Comparison of ENCODE assay signal across 8 cellular contexts in the genomic region with DNA sequence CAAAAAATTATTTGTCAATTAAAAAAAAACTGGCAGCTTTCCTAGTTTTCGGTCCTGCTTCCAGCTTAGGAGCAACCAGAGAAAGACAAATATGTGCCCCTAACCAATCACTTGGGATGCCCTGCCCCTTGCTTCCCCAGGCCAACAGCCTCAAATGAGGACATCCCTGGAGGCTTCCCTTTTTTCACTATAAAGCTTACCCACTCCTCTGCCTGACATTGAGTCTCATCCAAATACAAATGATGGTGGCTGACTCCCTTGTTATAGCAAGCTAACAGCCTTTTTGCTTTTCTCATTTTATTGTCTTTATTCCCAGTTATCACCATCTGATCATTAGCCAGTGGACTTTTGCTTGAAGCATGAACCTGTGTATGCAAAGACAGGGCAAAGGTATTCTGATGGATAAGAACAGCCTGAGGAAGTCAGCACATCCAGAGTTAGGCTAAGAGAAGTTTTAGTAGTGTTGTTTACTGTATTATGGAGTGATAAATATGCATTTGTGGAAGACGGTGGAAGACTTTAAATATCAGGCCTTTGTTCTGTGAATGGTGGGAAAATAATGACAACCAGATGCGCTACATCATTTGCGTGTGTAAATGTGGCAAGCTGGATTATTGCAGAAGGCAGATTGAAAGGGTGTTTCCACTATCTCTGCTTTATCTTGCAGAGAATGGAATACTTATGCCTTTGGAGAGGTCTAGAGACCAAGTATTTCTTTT. TPM values are rescaled to one million over a fixed set of nuclear protein-coding genes. Genes with fewer than 3 reads are reported as not detected.
A peak's percentile ranks its signal among the peaks of the same experiment; 100 is the strongest.
DNase-seq lines count a peak whose midpoint lies in the region; ATAC-seq and TF ChIP-seq lines count a peak whose summit lies in the region.

No MANE protein-coding gene starts in this region.

- H3K27me3 ChIP-seq in GM23338 (ENCODE audit: insufficient read depth), result no peaks in the 10 kb centered on the region

- no peaks in the 10 kb centered on the region for H3K9me3 Mint-ChIP-seq in GM23338
- H3K9me3 Mint-ChIP-seq in activated CD8-positive, alpha-beta T cell treated with anti-CD3 and anti-CD28 coated beads for 36 hours, result no peaks in the 10 kb centered on the region

- no peak overlapping the region for H3K27ac Mint-ChIP-seq in GM23338
- peak overlapping the region; percentile 47 for H3K27ac Mint-ChIP-seq in activated CD8-positive, alpha-beta T cell treated with anti-CD3 and anti-CD28 coated beads for 36 hours

- H3K4me2 ChIP-seq in GM23338, result peak overlapping the region; percentile 90

- WGBS in mesodermal cell (ENCODE audit: insufficient coverage in 2 of 2), 2 experiments, result 95 to 98% methylated on average over 4 of the region's 4 CpGs

- H3K27ac ChIP-seq in GM23338 (ENCODE audit: low read depth), result 0 out of 2 replicates have a peak overlapping the region, but pooled peaks have one; percentile 91
- H3K27ac ChIP-seq in mesodermal cell (ENCODE audit: low read depth, low read length, severe bottlenecking), result no peak overlapping the region

- POLR2A ChIA-PET in activated CD8-positive, alpha-beta T cell treated with anti-CD3 and anti-CD28 coated beads for 36 hours (lab: Charles Lee), result interaction anchor here (0.6 to 10.5 kb wide), 4 partner anchors 17 to 106 kb away, joined by 3 to 328 read pairs (median 3); partner anchors contain the start of gene MYO1G

- DNase-seq in AG10803 (ENCODE audit: low read depth) (peak; percentile 36), GM23338 (ENCODE audit: low spot score) (no peak), pons (ENCODE audit: low spot score) (no peak), HPDE6-E6E7 (ENCODE audit: extremely low spot score) (no peak)
- no peak for DNase-seq in activated CD8-positive, alpha-beta T cell treated with anti-CD3 and anti-CD28 coated beads for 36 hours

- peaks cover 29% of the 10 kb centered on the region for H3K79me2 ChIP-seq in GM23338 (replicated peaks; ENCODE audit: insufficient read depth)

- ATAC-seq in GM23338 (no peak), GM18861 (IDR thresholded peaks at IDR 0.05; ENCODE audit: unreplicated experiment) (no peak), HG03460 (IDR thresholded peaks at IDR 0.05; ENCODE audit: unreplicated experiment) (no peak)
- ATAC-seq in activated CD8-positive, alpha-beta T cell treated with anti-CD3 and anti-CD28 coated beads for 36 hours, result no peak

- TF ChIP-seq CTCF in AG10803 (conservative IDR thresholded peaks at IDR 0.05; ENCODE audit: low read length) (no peak), GM23338 (conservative IDR thresholded peaks at IDR 0.05; ENCODE audit: low read depth in 2 of 2) (no peak)
- no peak for TF ChIP-seq CTCF in activated CD8-positive, alpha-beta T cell treated with anti-CD3 and anti-CD28 coated beads for 36 hours (IDR thresholded peaks at IDR 0.05)

- H3K4me3 Mint-ChIP-seq in GM23338, result peak overlapping the region; percentile 93
- peak overlapping the region; percentile 83 for H3K4me3 Mint-ChIP-seq in activated CD8-positive, alpha-beta T cell treated with anti-CD3 and anti-CD28 coated beads for 36 hours

- peaks cover 13% of the 10 kb centered on the region for H3K4me1 ChIP-seq in GM23338 (ENCODE audit: insufficient read depth)
- peaks cover 6% of the 10 kb centered on the region for H3K4me1 ChIP-seq in mesodermal cell (ENCODE audit: control insufficient read depth, insufficient read depth, low read length, poor library complexity, severe bottlenecking)

- H2AFZ ChIP-seq in GM23338, result no peak overlapping the region

- H4K20me1 ChIP-seq in GM23338 (replicated peaks; ENCODE audit: insufficient read depth), result peaks cover 6% of the 10 kb centered on the region; the same call in 1 of the 2 replicates

- H3K36me3 ChIP-seq in GM23338 (ENCODE audit: insufficient read depth), result no peaks in the 10 kb centered on the region
- H3K36me3 ChIP-seq in mesodermal cell (ENCODE audit: control insufficient read depth, insufficient read depth, low read length), result peaks cover 7% of the 10 kb centered on the region

- no peaks in the 10 kb centered on the region for H3K9me3 ChIP-seq in mesodermal cell (ENCODE audit: control insufficient read depth, low read length)

- intact Hi-C loops in activated CD8-positive, alpha-beta T cell treated with anti-CD3 and anti-CD28 coated beads for 36 hours (cut with micrococcal nuclease), result no loop called here

- H3K27me3 Mint-ChIP-seq in GM23338 (ENCODE audit: insufficient read depth, low read depth, poor library complexity), result peaks cover 8% of the 10 kb centered on the region
- no peaks in the 10 kb centered on the region for H3K27me3 Mint-ChIP-seq in activated CD8-positive, alpha-beta T cell treated with anti-CD3 and anti-CD28 coated beads for 36 hours

- H3K36me3 Mint-ChIP-seq in GM23338 (ENCODE audit: low read depth), result no peaks in the 10 kb centered on the region
- peaks cover 16% of the 10 kb centered on the region for H3K36me3 Mint-ChIP-seq in activated CD8-positive, alpha-beta T cell treated with anti-CD3 and anti-CD28 coated beads for 36 hours (ENCODE audit: low read depth)

- CTCF ChIA-PET in activated CD8-positive, alpha-beta T cell treated with anti-CD3 and anti-CD28 coated beads for 36 hours (lab: Charles Lee), result interaction anchor here (0.6 to 2.3 kb wide), 7 partner anchors 9 to 138 kb away, joined by 3 to 10 read pairs (median 3); no protein-coding TSS in a partner anchor

- peaks cover 11% of the 10 kb centered on the region; the same call in 2 of the 3 replicates for H3K4me1 Mint-ChIP-seq in GM23338
- H3K4me1 Mint-ChIP-seq in activated CD8-positive, alpha-beta T cell treated with anti-CD3 and anti-CD28 coated beads for 36 hours (ENCODE audit: low read depth), result peaks cover 49% of the 10 kb centered on the region

- H3F3A ChIP-seq in GM23338 (replicated peaks; ENCODE audit: low read depth), result peaks cover 8% of the 10 kb centered on the region; the same call in 1 of the 2 replicates

- no peaks in the 10 kb centered on the region for H3K9me2 ChIP-seq in GM23338 (ENCODE audit: insufficient read depth)

- H3K4me3 ChIP-seq in AG10803 (ENCODE audit: low read length), result no peak overlapping the region
- H3K4me3 ChIP-seq in GM23338, result peak overlapping the region; percentile 84; the same call in 1 of the 2 replicates
- H3K4me3 ChIP-seq in mesodermal cell (ENCODE audit: extremely low read depth, insufficient read depth, low read length, poor library complexity, severe bottlenecking), result peak overlapping the region; percentile 57

TF ChIP-seq in GM23338, 12 proteins besides CTCF, POLR2A, EP300 and RAD21:
- no peak for TF ChIP-seq NANOG (IDR thresholded peaks at IDR 0.05; ENCODE audit: borderline replicate concordance)
- TF ChIP-seq, protein P1, sequence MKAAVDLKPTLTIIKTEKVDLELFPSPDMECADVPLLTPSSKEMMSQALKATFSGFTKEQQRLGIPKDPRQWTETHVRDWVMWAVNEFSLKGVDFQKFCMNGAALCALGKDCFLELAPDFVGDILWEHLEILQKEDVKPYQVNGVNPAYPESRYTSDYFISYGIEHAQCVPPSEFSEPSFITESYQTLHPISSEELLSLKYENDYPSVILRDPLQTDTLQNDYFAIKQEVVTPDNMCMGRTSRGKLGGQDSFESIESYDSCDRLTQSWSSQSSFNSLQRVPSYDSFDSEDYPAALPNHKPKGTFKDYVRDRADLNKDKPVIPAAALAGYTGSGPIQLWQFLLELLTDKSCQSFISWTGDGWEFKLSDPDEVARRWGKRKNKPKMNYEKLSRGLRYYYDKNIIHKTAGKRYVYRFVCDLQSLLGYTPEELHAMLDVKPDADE (IDR thresholded peaks at IDR 0.05), result no peak
- TF ChIP-seq EZH2 (IDR thresholded peaks at IDR 0.05; ENCODE audit: low read depth, unreplicated experiment), result no peak
- TF ChIP-seq EZH2phosphoT487 (IDR thresholded peaks at IDR 0.05; ENCODE audit: unreplicated experiment), result no peak
- TF ChIP-seq CREB1 (CRISPR knock-in tag; IDR thresholded peaks at IDR 0.05; ENCODE audit: low read depth), result no peak
- TF ChIP-seq POLR2AphosphoS5 (IDR thresholded peaks at IDR 0.05; ENCODE audit: low read depth), result no peak
- no peak for TF ChIP-seq ZNF331 (CRISPR knock-in tag; IDR thresholded peaks at IDR 0.05; ENCODE audit: low read depth)
- no peak for TF ChIP-seq STAT1 (IDR thresholded peaks at IDR 0.05; ENCODE audit: unreplicated experiment)

RNA-seq across cellular contexts. Expression of gene CCM2, which starts 1.7 kb away (rescaled TPM):
- total RNA-seq in GM23338 (2014; rRNA removed; shearing (Covaris generic)), result 37.0 and 40.1 TPM in 2 replicates
- polyA plus RNA-seq in GM23338 (2016; fragmentation: Nextera tagmentation; extraction: Ambion mirVana), result 24.0 and 24.9 TPM in 2 replicates
- 10 to 100 TPM; 72.3 to 77.5 TPM for total RNA-seq in activated CD8-positive, alpha-beta T cell treated with anti-CD3 and anti-CD28 coated beads for 36 hours
- polyA plus RNA-seq in mesodermal cell (2013, experiment 1 of 2), result 44.0 TPM
- 36.0 TPM for polyA plus RNA-seq in mesodermal cell (2013, experiment 2 of 2)

RNA-seq across cellular contexts. Expression of gene MYO1G, which starts 19.5 kb away (rescaled TPM):
- total RNA-seq in GM23338 (2014; rRNA removed; shearing (Covaris generic)), result 0.08 and 0.10 TPM in 2 replicates
- 0.11 and 0.31 TPM in 2 replicates for polyA plus RNA-seq in GM23338 (2016; fragmentation: Nextera tagmentation; extraction: Ambion mirVana)
- 100 to 1,000 TPM; 399 to 403 TPM for total RNA-seq in activated CD8-positive, alpha-beta T cell treated with anti-CD3 and anti-CD28 coated beads for 36 hours
- polyA plus RNA-seq in mesodermal cell (2013, experiment 1 of 2), result not detected
- polyA plus RNA-seq in mesodermal cell (2013, experiment 2 of 2), result not detected

Comparison
In these comparisons a context has a peak if more than half of its experiments do, and no peak if none do; other contexts are left out.
1. RNA of gene MYO1G, which starts 19.5 kb away (total RNA-seq): 399 to 403 TPM in activated CD8-positive, alpha-beta T cell treated with anti-CD3 and anti-CD28 coated beads for 36 hours; 0.08 to 0.10 TPM in GM23338; every median in the first group is over 100 times any median in the second.